In the genomic region with DNA sequence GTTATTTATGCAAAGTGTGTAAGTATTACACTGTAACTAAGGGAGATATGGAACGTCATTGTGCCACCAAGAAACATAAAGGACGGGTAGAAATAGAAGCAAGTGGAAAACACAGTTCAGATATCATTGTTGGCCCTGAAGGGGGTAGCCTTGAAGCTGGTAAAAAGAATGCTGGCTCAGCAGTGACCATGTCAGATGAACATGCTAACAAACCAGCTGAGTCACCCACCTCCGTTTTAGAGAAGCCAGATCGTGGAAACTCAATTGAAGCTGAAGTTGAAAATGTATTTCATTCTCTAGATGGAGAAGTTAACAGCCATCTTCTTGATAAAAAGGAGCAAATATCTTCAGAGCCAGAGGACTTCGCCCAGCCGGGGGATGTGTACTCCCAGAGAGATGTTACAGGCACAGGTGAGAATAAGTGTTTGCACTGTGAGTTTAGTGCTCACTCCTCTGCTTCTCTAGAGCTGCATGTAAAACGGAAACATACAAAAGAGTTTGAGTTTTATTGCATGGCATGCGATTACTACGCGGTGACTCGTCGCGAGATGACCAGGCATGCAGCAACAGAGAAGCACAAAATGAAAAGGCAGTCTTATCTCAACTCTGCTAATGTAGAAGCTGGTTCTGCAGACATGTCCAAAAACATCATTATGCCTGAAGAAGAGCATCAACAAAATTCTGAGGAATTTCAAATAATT, we compare ENCODE assay signal across 17 cellular contexts. TPM values are rescaled to one million over a fixed set of nuclear protein-coding genes. Genes with fewer than 3 reads are reported as not detected.
DNase-seq lines count a peak whose midpoint lies in the region; ATAC-seq and TF ChIP-seq lines count a peak whose summit lies in the region.
"Had no signal": no experiment of that assay in that cellular context is flagged by ENCODE, and none has a peak within 500 bp of the region (broad histone marks: within the 10 kb centered on the region; RNA-seq: fewer than 3 reads in every experiment).

No MANE protein-coding gene starts in this region.

- no peak for TF ChIP-seq CTCF in CD4-positive, alpha-beta T cell (IDR thresholded peaks at IDR 0.05)
- TF ChIP-seq CTCF in PC-3 (conservative IDR thresholded peaks at IDR 0.05; ENCODE audit: low read depth, low read length), result no peak
- TF ChIP-seq CTCF in heart right ventricle (IDR thresholded peaks at IDR 0.05), result no peak

- no peaks in the 10 kb centered on the region for H4K20me1 ChIP-seq in PC-3 (ENCODE audit: low read length)

- no peaks in the 10 kb centered on the region for H3K9me3 ChIP-seq in CD4-positive, alpha-beta T cell (ENCODE audit: control insufficient read depth, low read length)
- H3K9me3 ChIP-seq in PC-3 (ENCODE audit: low read length) (no peaks in the 10 kb centered on the region), heart right ventricle (no peaks in the 10 kb centered on the region)

- POLR2A ChIA-PET in activated CD4-positive, alpha-beta T cell treated with anti-CD3 and anti-CD28 coated beads, Interleukin-2, amount 10 ng/mL, durations not matched to agents 7 days and 5 days (lab: Charles Lee), result no interaction called here
- POLR2A ChIA-PET in CD4-positive, alpha-beta T cell (lab: Charles Lee), result interaction anchor here (1.3 to 4.7 kb wide), 2 partner anchors 10 to 36 kb away, joined by 5 to 53 read pairs; a partner anchor contains a TSS
- POLR2A ChIA-PET in PC-3 (lab: Charles Lee; ENCODE audit: unreplicated experiment), result no interaction called here

- BruUV-seq in PC-3 (replicated peaks; lab: Mats Ljungman, UMichigan), result TSS peak; percentile 7

- H3K79me2 ChIP-seq in PC-3 (ENCODE audit: low read length), result peaks cover 3% of the 10 kb centered on the region; the same call in 1 of the 2 replicates

- peak overlapping the region; percentile 13 for H3K27ac ChIP-seq in CD4-positive, alpha-beta T cell (ENCODE audit: low read depth, low read length)
- H3K27ac ChIP-seq in PC-3 (ENCODE audit: low read length) (0 out of 2 replicates have a peak overlapping the region, but pooled peaks have one; percentile 17), heart right ventricle (no peak overlapping the region)
- H3K27ac ChIP-seq: skin epidermis had no signal

- CTCF ChIA-PET in activated CD4-positive, alpha-beta T cell treated with anti-CD3 and anti-CD28 coated beads, Interleukin-2, amount 10 ng/mL, durations not matched to agents 7 days and 5 days (lab: Charles Lee), result no interaction called here
- CTCF ChIA-PET in CD4-positive, alpha-beta T cell (lab: Charles Lee), result no interaction called here
- CTCF ChIA-PET in PC-3 (lab: Charles Lee), result no interaction called here

- no peak for ATAC-seq in CD4-positive, alpha-beta T cell (ENCODE audit: poor library complexity)
- ATAC-seq in PC-3, result peak; percentile 70
- ATAC-seq in HG03159 (IDR thresholded peaks at IDR 0.05; ENCODE audit: unreplicated experiment), result no peak
- ATAC-seq in heart right ventricle, result no peak
- ATAC-seq: natural killer cell treated with Interleukin-12 subunit alpha and Interleukin-12 subunit beta and Interleukin-15 and Interleukin-18, amount 100 ng/mL, for 72 hours had no signal

- WGBS in heart right ventricle, 2 donors, result 92 to 94% methylated on average over 13 of the region's 13 CpGs

- peaks cover 38% of the 10 kb centered on the region for H3K4me1 Mint-ChIP-seq in activated CD4-positive, alpha-beta T cell treated with anti-CD3 and anti-CD28 coated beads, Interleukin-2, amount 10 ng/mL, durations not matched to agents 7 days and 5 days
- peaks cover 59% of the 10 kb centered on the region for H3K4me1 Mint-ChIP-seq in CD4-positive, alpha-beta T cell (ENCODE audit: low read depth)

- H3K36me3 ChIP-seq in PC-3 (ENCODE audit: low read depth, low read length) (peaks cover 9% of the 10 kb centered on the region; the same call in 1 of the 2 replicates), heart right ventricle (peaks cover 0 to 54% (median 5%) of the 10 kb centered on the region in 9 donors)

- H3K27me3 Mint-ChIP-seq in activated CD4-positive, alpha-beta T cell treated with anti-CD3 and anti-CD28 coated beads, Interleukin-2, amount 10 ng/mL, durations not matched to agents 7 days and 5 days, result no peaks in the 10 kb centered on the region
- H3K27me3 Mint-ChIP-seq in CD4-positive, alpha-beta T cell, result no peaks in the 10 kb centered on the region
- H3K27me3 Mint-ChIP-seq: CD4-positive, CD25-positive, alpha-beta regulatory T cell; natural killer cell treated with Interleukin-12 subunit alpha and Interleukin-12 subunit beta and Interleukin-15 and Interleukin-18, amount 100 ng/mL, for 72 hours had no signal

- no peaks in the 10 kb centered on the region for H3K9me2 ChIP-seq in PC-3 (replicated peaks; ENCODE audit: low read length)

- H3K4me3 Mint-ChIP-seq in activated CD4-positive, alpha-beta T cell treated with anti-CD3 and anti-CD28 coated beads, Interleukin-2, amount 10 ng/mL, durations not matched to agents 7 days and 5 days, result no peak overlapping the region
- peak overlapping the region; percentile 3 for H3K4me3 Mint-ChIP-seq in CD4-positive, alpha-beta T cell
- H3K4me3 Mint-ChIP-seq: CD4-positive, CD25-positive, alpha-beta regulatory T cell; natural killer cell treated with Interleukin-12 subunit alpha and Interleukin-12 subunit beta and Interleukin-15 and Interleukin-18, amount 100 ng/mL, for 72 hours had no signal

- peak overlapping the region; percentile 7 for H3K27ac Mint-ChIP-seq in activated CD4-positive, alpha-beta T cell treated with anti-CD3 and anti-CD28 coated beads, Interleukin-2, amount 10 ng/mL, durations not matched to agents 7 days and 5 days
- H3K27ac Mint-ChIP-seq in CD4-positive, alpha-beta T cell, result peak overlapping the region; percentile 90

- no peaks in the 10 kb centered on the region for H3K9me3 Mint-ChIP-seq in activated CD4-positive, alpha-beta T cell treated with anti-CD3 and anti-CD28 coated beads, Interleukin-2, amount 10 ng/mL, durations not matched to agents 7 days and 5 days
- no peaks in the 10 kb centered on the region for H3K9me3 Mint-ChIP-seq in CD4-positive, alpha-beta T cell
- H3K9me3 Mint-ChIP-seq: CD4-positive, CD25-positive, alpha-beta regulatory T cell; natural killer cell treated with Interleukin-12 subunit alpha and Interleukin-12 subunit beta and Interleukin-15 and Interleukin-18, amount 100 ng/mL, for 72 hours had no signal

- no peaks in the 10 kb centered on the region for H3K27me3 ChIP-seq in CD4-positive, alpha-beta T cell (ENCODE audit: control insufficient read depth, insufficient read depth, low read length)
- H3K27me3 ChIP-seq in PC-3 (ENCODE audit: low read length) (no peaks in the 10 kb centered on the region), heart right ventricle (no peaks in the 10 kb centered on the region)

- H3K4me3 ChIP-seq in PC-3 (ENCODE audit: low read length) (no peak overlapping the region), heart right ventricle (no peak overlapping the region)
- H3K4me3 ChIP-seq: skin epidermis had no signal

- no peak overlapping the region for H2AFZ ChIP-seq in PC-3 (ENCODE audit: low read length)

- no peaks in the 10 kb centered on the region for H3F3A ChIP-seq in PC-3 (ENCODE audit: low read length, unreplicated experiment)

- DNase-seq in activated CD4-positive, alpha-beta T cell treated with anti-CD3 and anti-CD28 coated beads, Interleukin-2, amount 10 ng/mL, durations not matched to agents 7 days and 5 days, result no peak
- DNase-seq in activated CD4-positive, alpha-beta T cell treated with anti-CD3 and anti-CD28 coated beads, Interleukin-2, amount 50 U/mL, for 4 hours, result no peak
- no peak for DNase-seq in CD4-positive, alpha-beta T cell
- peak; percentile 61 for DNase-seq in PC-3
- DNase-seq in iris pigment epithelial cell (ENCODE audit: low read depth), result peak; percentile 38
- DNase-seq in COR-L47 (lab: John Stamatoyannopoulos, UW), result no peak
- DNase-seq in heart right ventricle, result no peak
- DNase-seq: activated CD8-positive, alpha-beta memory T cell treated with anti-CD3 and anti-CD28 coated beads for 24 hours; aorta; CD4-positive, CD25-positive, alpha-beta regulatory T cell; kidney glomerular epithelial cell; mesendoderm; MM.1S; NCI-H1694 treated with DMSO at 0.1 percent for 48 hours had no signal

- peaks cover 34% of the 10 kb centered on the region for H3K36me3 Mint-ChIP-seq in activated CD4-positive, alpha-beta T cell treated with anti-CD3 and anti-CD28 coated beads, Interleukin-2, amount 10 ng/mL, durations not matched to agents 7 days and 5 days (ENCODE audit: low read depth)
- H3K36me3 Mint-ChIP-seq in CD4-positive, alpha-beta T cell (ENCODE audit: low read depth), result peaks cover 37% of the 10 kb centered on the region

- no peak overlapping the region for H3K9ac ChIP-seq in PC-3 (ENCODE audit: low read length)

- peak overlapping the region; percentile 35 for H3K4me2 ChIP-seq in PC-3 (ENCODE audit: low read length)

- intact Hi-C loops in CD4-positive, alpha-beta T cell (cut with DNase I, micrococcal nuclease), result no loop called here
- intact Hi-C loops in PC-3 (cut with micrococcal nuclease), result no loop called here
- intact Hi-C loops in heart right ventricle (cut with DNase I), result loop anchor here in 1 of 10 donors (10.0 kb wide), 1 partner anchor 1091 kb away; no protein-coding TSS in a partner anchor

- H3K4me1 ChIP-seq in PC-3 (ENCODE audit: insufficient read depth, low read length), result peaks cover 15% of the 10 kb centered on the region; the same call in 1 of the 2 replicates
- peaks cover 0 to 23% (median 0%) of the 10 kb centered on the region in 9 donors for H3K4me1 ChIP-seq in heart right ventricle

RNA-seq across cellular contexts. Expression of a gene that starts 36.1 kb away (rescaled TPM):
- total RNA-seq in activated CD4-positive, alpha-beta T cell treated with anti-CD3 and anti-CD28 coated beads, Interleukin-2, amount 10 ng/mL, durations not matched to agents 7 days and 5 days, result 10 to 100 TPM; 19.3 TPM
- total RNA-seq in CD4-positive, alpha-beta T cell, result 10 to 100 TPM; 23.2 to 24.7 TPM
- total RNA-seq in PC-3 (2014; rRNA removed) (8.5 and 9.3 TPM in 2 replicates), heart right ventricle (10 to 100 TPM in 9 of 10 donors, 1 to 10 TPM in 1; 8.7 to 14.9 (median 12.9) TPM)
- polyA plus RNA-seq in heart right ventricle, result 1 to 10 TPM; 2.5 to 4.1 TPM

Comparison
In these comparisons a context has a peak if more than half of its experiments do, and no peak if none do; other contexts are left out.
1. DNase-seq: peak in PC-3 (single experiment) and iris pigment epithelial cell (single experiment); none in activated CD4-positive, alpha-beta T cell treated with anti-CD3 and anti-CD28 coated beads, Interleukin-2, amount 10 ng/mL, durations not matched to agents 7 days and 5 days (single experiment), activated CD4-positive, alpha-beta T cell treated with anti-CD3 and anti-CD28 coated beads, Interleukin-2, amount 50 U/mL, for 4 hours (0 of 2), CD4-positive, alpha-beta T cell (0 of 10), COR-L47 (single experiment) and heart right ventricle (0 of 2).
2. H3K27ac ChIP-seq: peak in CD4-positive, alpha-beta T cell (single experiment) and PC-3 (single experiment); none in heart right ventricle (0 of 10).